In genomic region chr14:103862393-103862782, GRCh38 we compare ENCODE assay signal across 15 cellular contexts. TPM values are rescaled to one million over a fixed set of nuclear protein-coding genes. Genes with fewer than 3 reads are reported as not detected.
A peak's percentile ranks its signal among the peaks of the same experiment; 100 is the strongest.
DNase-seq lines count a peak whose midpoint lies in the region; ATAC-seq and TF ChIP-seq lines count a peak whose summit lies in the region.
"Had no signal": no experiment of that assay in that cellular context is flagged by ENCODE, and none has a peak within 500 bp of the region (broad histone marks: within the 10 kb centered on the region; RNA-seq: fewer than 3 reads in every experiment).

No MANE protein-coding gene starts in this region.

- ATAC-seq in mucosa of descending colon (peak; percentile 63), aorta (ENCODE audit: low FRiP score) (no peak)

- H3K4me1 Mint-ChIP-seq in activated T-helper 2 cell treated with anti-CD3 and anti-CD28 coated beads, Interferon-gamma antibody, Interleukin-2, Interleukin-4, amounts not matched to agents 10 μg/mL and 5 μg/mL and 100 μg/mL, durations not matched to agents 14 hours and 24 hours and 36 hours (ENCODE audit: low read depth): no peaks in the 10 kb centered on the region

- no peak overlapping the region for H3K27ac Mint-ChIP-seq in activated T-helper 2 cell treated with anti-CD3 and anti-CD28 coated beads, Interferon-gamma antibody, Interleukin-2, Interleukin-4, amounts not matched to agents 10 μg/mL and 5 μg/mL and 100 μg/mL, durations not matched to agents 14 hours and 24 hours and 36 hours
- H3K27ac Mint-ChIP-seq: nephron had no signal

- H3K36me3 ChIP-seq in H7 (replicated peaks; ENCODE audit: control insufficient read depth, insufficient read depth, low read length) (no peaks in the 10 kb centered on the region), MG63 (no peaks in the 10 kb centered on the region), mucosa of descending colon (ENCODE audit: low read depth) (no peaks in the 10 kb centered on the region), aorta (ENCODE audit: control insufficient read depth in 1 of 2, insufficient read depth in 2 of 2, low read length in 1 of 2) (no peaks in the 10 kb centered on the region)
- H3K36me3 ChIP-seq: BLaER1 treated with 17β-estradiol and CSF1 and Interleukin-3, amounts not matched to agents 10 nM and 100 nM; cardiac muscle cell; thoracic aorta had no signal

- H3K4me3 ChIP-seq in H7 (ENCODE audit: insufficient read depth, low read depth, low read length) (no peak overlapping the region), MG63 (no peak overlapping the region), mucosa of descending colon (no peak overlapping the region), aorta (ENCODE audit: low read length in 2 of 2) (no peak overlapping the region)
- H3K4me3 ChIP-seq: BLaER1 treated with 17β-estradiol and CSF1 and Interleukin-3, amounts not matched to agents 10 nM and 100 nM; cardiac muscle cell; thoracic aorta had no signal

- H3K27me3 ChIP-seq in H7 (ENCODE audit: control insufficient read depth, insufficient read depth, low read length): no peaks in the 10 kb centered on the region
- no peaks in the 10 kb centered on the region for H3K27me3 ChIP-seq in MG63
- no peaks in the 10 kb centered on the region for H3K27me3 ChIP-seq in aorta (ENCODE audit: control insufficient read depth in 1 of 2, insufficient read depth in 2 of 2, low read length in 1 of 2)
- H3K27me3 ChIP-seq: BLaER1 treated with 17β-estradiol and CSF1 and Interleukin-3, amounts not matched to agents 10 nM and 100 nM; cardiac muscle cell had no signal

- 79 to 81% methylated on average over 7 of the region's 7 CpGs for WGBS in aorta, 2 donors

- DNase-seq in H7 (peak; percentile 28), MG63 (peak; percentile 6), fibroblast of gingiva (ENCODE audit: low read depth) (peak; percentile 32), mucosa of descending colon (peak in 1 of 3 donors; percentile 3), Ammon's horn (ENCODE audit: low spot score) (no peak), aorta (no peak)
- DNase-seq in activated T-helper 2 cell treated with anti-CD3 and anti-CD28 coated beads, Interferon-gamma antibody, Interleukin-2, Interleukin-4, amounts not matched to agents 10 μg/mL and 5 μg/mL and 100 μg/mL, durations not matched to agents 14 hours and 24 hours and 36 hours (ENCODE audit: low spot score): no peak
- DNase-seq: DMS79; effector CD8-positive, alpha-beta T cell; mammary epithelial cell; NCI-H2171 treated with DMSO at 0.1 percent for 48 hours had no signal

- H3K4me1 ChIP-seq in mucosa of descending colon (ENCODE audit: low read depth) (no peaks in the 10 kb centered on the region), aorta (ENCODE audit: control insufficient read depth in 1 of 2, insufficient read depth in 2 of 2, low read length in 2 of 2) (no peaks in the 10 kb centered on the region)

- no peak overlapping the region for H3K27ac ChIP-seq in aorta (ENCODE audit: low read depth in 1 of 2, low read length in 2 of 2)
- H3K27ac ChIP-seq: BLaER1 treated with 17β-estradiol and CSF1 and Interleukin-3, amounts not matched to agents 10 nM and 100 nM; thoracic aorta had no signal

- TF ChIP-seq CTCF in mucosa of descending colon (IDR thresholded peaks at IDR 0.05): no peak

- H3K9me3 ChIP-seq in MG63 (no peaks in the 10 kb centered on the region), mucosa of descending colon (no peaks in the 10 kb centered on the region), aorta (ENCODE audit: control insufficient read depth, low read length) (no peaks in the 10 kb centered on the region)
- H3K9me3 ChIP-seq: BLaER1 treated with 17β-estradiol and CSF1 and Interleukin-3, amounts not matched to agents 10 nM and 100 nM; thoracic aorta had no signal

- H3K36me3 Mint-ChIP-seq in activated T-helper 2 cell treated with anti-CD3 and anti-CD28 coated beads, Interferon-gamma antibody, Interleukin-2, Interleukin-4, amounts not matched to agents 10 μg/mL and 5 μg/mL and 100 μg/mL, durations not matched to agents 14 hours and 24 hours and 36 hours (ENCODE audit: low read depth): no peaks in the 10 kb centered on the region

- H3K4me3 Mint-ChIP-seq in activated T-helper 2 cell treated with anti-CD3 and anti-CD28 coated beads, Interferon-gamma antibody, Interleukin-2, Interleukin-4, amounts not matched to agents 10 μg/mL and 5 μg/mL and 100 μg/mL, durations not matched to agents 14 hours and 24 hours and 36 hours (ENCODE audit: low read depth): no peak overlapping the region
- H3K4me3 Mint-ChIP-seq: nephron had no signal

- H3K9me3 Mint-ChIP-seq in activated T-helper 2 cell treated with anti-CD3 and anti-CD28 coated beads, Interferon-gamma antibody, Interleukin-2, Interleukin-4, amounts not matched to agents 10 μg/mL and 5 μg/mL and 100 μg/mL, durations not matched to agents 14 hours and 24 hours and 36 hours: no peaks in the 10 kb centered on the region
- H3K9me3 Mint-ChIP-seq: nephron had no signal

- intact Hi-C loops in mucosa of descending colon (cut with DNase I, micrococcal nuclease) (no loop called here), aorta (cut with DNase I) (no loop called here)
- intact Hi-C loops in activated T-helper 2 cell treated with anti-CD3 and anti-CD28 coated beads, Interferon-gamma antibody, Interleukin-2, Interleukin-4, amounts not matched to agents 10 μg/mL and 5 μg/mL and 100 μg/mL, durations not matched to agents 14 hours and 24 hours and 36 hours (cut with micrococcal nuclease): no loop called here

- H3K27me3 Mint-ChIP-seq in activated T-helper 2 cell treated with anti-CD3 and anti-CD28 coated beads, Interferon-gamma antibody, Interleukin-2, Interleukin-4, amounts not matched to agents 10 μg/mL and 5 μg/mL and 100 μg/mL, durations not matched to agents 14 hours and 24 hours and 36 hours (ENCODE audit: low read depth): no peaks in the 10 kb centered on the region

RNA-seq across cellular contexts. Expression of gene PPP1R13B, which starts 15.0 kb away (rescaled TPM):
- 2.3 and 2.8 TPM in 2 replicates for total RNA-seq in H7 (2014; rRNA removed; shearing (Covaris generic))
- total RNA-seq in MG63 (2014; rRNA removed; shearing (Covaris generic); ENCODE audit: low replicate concordance): 2.4 and 5.6 TPM in 2 replicates
- total RNA-seq in mucosa of descending colon (10 to 100 TPM; 49.6 to 65.5 (median 52.1) TPM), aorta (10 to 100 TPM; 24.8 to 44.0 TPM)
- total RNA-seq in activated T-helper 2 cell treated with anti-CD3 and anti-CD28 coated beads, Interferon-gamma antibody, Interleukin-2, Interleukin-4, amounts not matched to agents 10 μg/mL and 5 μg/mL and 100 μg/mL, durations not matched to agents 14 hours and 24 hours and 36 hours: 7.8 and 13.5 TPM in 2 replicates
- polyA plus RNA-seq in aorta: 1 to 10 TPM; 2.3 to 6.9 TPM

Comparison
In these comparisons a context has a peak if more than half of its experiments do, and no peak if none do; other contexts are left out.
1. DNase-seq: peak in H7 (single experiment), MG63 (single experiment) and fibroblast of gingiva (single experiment); none in Ammon's horn (single experiment), activated T-helper 2 cell treated with anti-CD3 and anti-CD28 coated beads, Interferon-gamma antibody, Interleukin-2, Interleukin-4, amounts not matched to agents 10 μg/mL and 5 μg/mL and 100 μg/mL, durations not matched to agents 14 hours and 24 hours and 36 hours (single experiment) and aorta (0 of 2).